In the genomic region with DNA sequence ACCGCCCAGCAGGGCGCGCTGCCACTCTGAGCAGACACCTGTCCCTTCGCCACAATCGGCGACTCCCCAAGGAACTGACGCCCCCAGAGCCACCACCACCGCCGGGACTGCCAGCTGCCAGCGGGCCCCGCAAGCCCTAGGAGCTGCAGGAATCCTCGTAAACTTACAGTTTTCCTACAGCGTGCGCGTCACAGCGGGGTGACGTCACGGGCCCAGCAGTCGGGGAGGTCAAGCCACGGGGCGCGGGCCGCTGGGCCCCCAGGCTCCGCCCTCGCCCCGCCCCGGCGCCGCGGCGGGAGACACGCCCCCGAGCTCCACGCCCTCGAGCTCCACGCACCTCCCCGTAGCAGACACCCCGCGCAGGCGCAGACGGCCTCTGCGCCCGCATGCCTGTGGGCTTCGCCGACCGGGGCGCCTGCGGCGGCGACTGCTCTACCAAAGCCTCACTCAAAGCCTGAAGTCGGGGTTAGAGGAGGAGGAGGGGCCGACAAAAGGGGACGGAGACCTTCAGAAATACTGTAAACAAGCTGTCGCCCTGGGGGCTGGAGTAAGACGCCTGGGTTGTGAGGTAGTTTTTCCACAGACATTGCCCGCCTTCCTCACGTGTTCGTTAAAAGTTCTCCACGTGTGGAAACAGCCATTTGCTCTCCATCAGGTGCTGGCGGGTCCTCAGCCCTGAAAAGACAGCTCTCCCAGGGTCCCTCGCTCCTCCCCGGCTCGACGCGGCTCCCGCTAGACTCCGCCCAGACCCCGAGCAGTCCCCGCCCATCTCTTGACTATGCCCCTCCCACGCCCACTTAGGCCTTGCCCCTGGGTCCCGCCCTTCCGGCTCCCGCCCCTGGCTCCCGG, we compare ENCODE assay signal across 8 cellular contexts. TPM values are rescaled to one million over a fixed set of nuclear protein-coding genes. Genes with fewer than 3 reads are reported as not detected.
DNase-seq lines count a peak whose midpoint lies in the region; ATAC-seq, FAIRE-seq and TF ChIP-seq lines count a peak whose summit lies in the region.

Gene ZNF438 (minus strand): TSS at position 200 of the 849 bp plus-strand sequence. CDS start 154,831 bp downstream, outside the sequence.

- no peaks in the 10 kb centered on the region for H4K20me1 ChIP-seq in BLaER1 treated with 17β-estradiol and CSF1 and Interleukin-3, amounts not matched to agents 10 nM and 100 nM

- peak within 1 kb of the TSS; percentile 91 to 97 (median 95) for H3K27ac ChIP-seq in BLaER1 treated with 17β-estradiol and CSF1 and Interleukin-3, amounts not matched to agents 10 nM and 100 nM
- H3K27ac ChIP-seq in colonic mucosa, result peak within 1 kb of the TSS; percentile 95

- H3K4me2 ChIP-seq in BLaER1 treated with 17β-estradiol and CSF1 and Interleukin-3, amounts not matched to agents 10 nM and 100 nM, result peak within 1 kb of the TSS; percentile 79 to 97 (median 92)

- H3K4me3 ChIP-seq in BLaER1 treated with 17β-estradiol and CSF1 and Interleukin-3, amounts not matched to agents 10 nM and 100 nM, result peak within 1 kb of the TSS; percentile 63 to 79 (median 68)
- peak within 1 kb of the TSS; percentile 47 for H3K4me3 ChIP-seq in colonic mucosa

- H3K4me1 ChIP-seq in BLaER1 treated with 17β-estradiol and CSF1 and Interleukin-3, amounts not matched to agents 10 nM and 100 nM, result peaks cover 13 to 27% (median 16%) of the 10 kb centered on the region in 10 experiments
- no peaks in the 10 kb centered on the region for H3K4me1 ChIP-seq in colonic mucosa

- no peaks in the 10 kb centered on the region for H3K27me3 ChIP-seq in BLaER1 treated with 17β-estradiol and CSF1 and Interleukin-3, amounts not matched to agents 10 nM and 100 nM
- no peaks in the 10 kb centered on the region for H3K27me3 ChIP-seq in colonic mucosa

- peak; percentile 56 for TF ChIP-seq CTCF in colonic mucosa (IDR thresholded peaks at IDR 0.05)

- no peaks in the 10 kb centered on the region for H3K36me3 ChIP-seq in BLaER1 treated with 17β-estradiol and CSF1 and Interleukin-3, amounts not matched to agents 10 nM and 100 nM
- no peaks in the 10 kb centered on the region for H3K36me3 ChIP-seq in colonic mucosa

- DNase-seq in GM19239 (ENCODE audit: insufficient read length, low spot score), result peak; percentile 86
- peak; percentile 76 to 90 for DNase-seq in NCI-H524 (lab: John Stamatoyannopoulos, UW)
- peak; percentile 97 for DNase-seq in activated CD4-positive, alpha-beta T cell treated with anti-CD3 and anti-CD28 coated beads for 48 hours
- DNase-seq in colonic mucosa, result peak; percentile 98
- DNase-seq in left lobe of liver (ENCODE audit: low spot score), result peak; percentile 97
- DNase-seq in stimulated activated CD4-positive, alpha-beta T cell treated with anti-CD3 and anti-CD28 coated beads, Interleukin-2, amount 100 ng/mL, for 24 hours, result peak; percentile 95 to 96

- FAIRE-seq in GM19239 (lab: Jason Lieb, UNC), result peak; percentile 93

- peak; percentile 80 for ATAC-seq in HG03442 (IDR thresholded peaks at IDR 0.05; ENCODE audit: unreplicated experiment)
- peak; percentile 93 for ATAC-seq in left lobe of liver

- peak within 1 kb of the TSS; percentile 81 to 94 (median 89) for H3K9ac ChIP-seq in BLaER1 treated with 17β-estradiol and CSF1 and Interleukin-3, amounts not matched to agents 10 nM and 100 nM
- peak within 1 kb of the TSS; percentile 83 to 86 for H3K9ac ChIP-seq in colonic mucosa (ENCODE audit: low read depth in 2 of 2, low read length in 2 of 2)

- intact Hi-C loops in colonic mucosa (cut with DNase I), result loop anchor here (10.0 kb wide), 1 partner anchor 247 kb away; no protein-coding TSS in a partner anchor

- no peaks in the 10 kb centered on the region for H3K9me3 ChIP-seq in BLaER1 treated with 17β-estradiol and CSF1 and Interleukin-3, amounts not matched to agents 10 nM and 100 nM (replicated peaks in 1 of 11)
- H3K9me3 ChIP-seq in colonic mucosa, result no peaks in the 10 kb centered on the region

RNA-seq across cellular contexts. Expression of gene ZNF438, which starts in this region (rescaled TPM):
- total RNA-seq in colonic mucosa, result 1 to 10 TPM; 2.7 to 4.3 TPM
- 1.9 TPM for total RNA-seq in left lobe of liver

Comparison
In these comparisons a context has a peak if more than half of its experiments do, and no peak if none do; other contexts are left out.
1. Peak in every context shown above with its lines: DNase-seq, ATAC-seq, H3K4me3 ChIP-seq and H3K27ac ChIP-seq.